ENCODE assay signal across 8 cellular contexts in the genomic region with DNA sequence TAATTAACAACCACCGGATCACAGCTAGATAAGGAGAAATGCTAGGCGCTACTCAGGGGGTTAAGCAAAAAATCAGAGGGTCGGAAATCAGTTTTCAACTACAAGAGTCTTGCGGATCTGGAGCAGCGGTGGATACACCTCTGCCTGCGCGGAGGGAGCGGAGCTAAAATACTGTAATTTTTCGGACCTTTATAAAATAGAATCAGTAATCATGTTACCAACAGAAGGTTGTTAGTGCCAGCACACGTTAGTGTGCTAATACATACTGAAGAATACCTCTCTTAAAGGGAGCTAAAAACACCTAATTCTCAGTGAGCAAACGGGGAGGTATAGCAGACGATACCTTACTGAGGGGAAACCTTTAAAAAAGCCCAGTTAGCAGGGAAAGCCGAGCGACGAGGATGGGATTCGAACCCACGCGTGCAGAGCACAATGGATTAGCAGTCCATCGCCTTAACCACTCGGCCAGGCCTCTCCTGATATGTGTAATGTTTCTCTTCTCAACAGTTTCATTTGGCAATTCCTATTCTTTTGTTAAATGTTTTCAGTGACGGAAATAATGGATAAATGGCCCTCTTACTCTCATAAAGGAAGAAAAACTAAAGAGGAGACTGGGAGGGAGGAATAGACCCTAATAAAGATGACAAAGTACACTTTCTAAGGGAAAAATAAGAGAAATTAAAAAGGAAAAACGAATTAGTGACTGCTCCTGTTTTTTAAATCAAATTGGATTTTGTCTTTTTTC. TPM values are rescaled to one million over a fixed set of nuclear protein-coding genes. Genes with fewer than 3 reads are reported as not detected.
DNase-seq lines count a peak whose midpoint lies in the region; ATAC-seq and TF ChIP-seq lines count a peak whose summit lies in the region.

No MANE protein-coding gene starts in this region.

- H3K79me1 ChIP-seq in IMR-90 (ENCODE audit: low read depth in 1 of 2, low read length in 2 of 2): no peaks in the 10 kb centered on the region

- peak overlapping the region; percentile 20; the same call in 1 of the 2 replicates for H3K23ac ChIP-seq in IMR-90 (ENCODE audit: low read depth, low read length)

- no peak overlapping the region; the same call in 1 of the 2 replicates for H3K56ac ChIP-seq in IMR-90 (ENCODE audit: extremely low read depth, insufficient read depth, low read length)

- CTCF ChIA-PET in IMR-90 (lab: Yijun Ruan, JAX): no interaction called here

- DNase-seq in IMR-90 (peak; percentile 87), choroid plexus epithelial cell (ENCODE audit: low read depth) (peak; percentile 88), left lobe of liver (ENCODE audit: low spot score) (peak; percentile 62)
- peak in 3 of 4 experiments; percentile 9 to 53 (median 42) for DNase-seq in activated CD4-positive, CD25-positive, alpha-beta regulatory T cell (lab: John Stamatoyannopoulos, UW)
- DNase-seq in stimulated activated CD4-positive, alpha-beta T cell treated with anti-CD3 and anti-CD28 coated beads, Interleukin-4, amount 100 ng/mL, for 24 hours: peak; percentile 80

- POLR2A ChIA-PET in IMR-90 (lab: Charles Lee; ENCODE audit: unreplicated experiment): no interaction called here

- H3K36me3 ChIP-seq in IMR-90 (ENCODE audit: control insufficient read depth, insufficient read depth, low read length): no peaks in the 10 kb centered on the region

- in situ Hi-C loops in IMR-90 (cut with MboI; ENCODE audit: low sequenced_read_pairs): loop anchor here (25.0 kb wide), 1 partner anchor 1507 kb away; a partner anchor contains a TSS

- WGBS in IMR-90 (ENCODE audit: extremely low coverage in 2 of 2, insufficient read length in 1 of 2), 2 experiments: no CpG with 5 or more reads among the region's 22 CpGs

- dilution Hi-C loops in IMR-90 (cut with HindIII; ENCODE audit: low sequenced_read_pairs, unreplicated experiment): no loop called here

- H3K4me3 ChIP-seq in IMR-90 (ENCODE audit: insufficient read depth, low read depth, low read length) (peak overlapping the region; percentile 44), choroid plexus epithelial cell (ENCODE audit: low read depth, low read length) (peak overlapping the region; percentile 62)

- H4K8ac ChIP-seq in IMR-90 (ENCODE audit: low read depth in 2 of 2, low read length in 2 of 2): peak overlapping the region in 1 of 2 experiments; percentile 65; a peak in 1 of 4 replicates

- H4K5ac ChIP-seq in IMR-90 (ENCODE audit: low read depth, low read length): no peak overlapping the region

- no peak for TF ChIP-seq RAD21 in IMR-90 (IDR thresholded peaks at IDR 0.05; ENCODE audit: low read length)

- TF ChIP-seq POLR2A in IMR-90 (IDR thresholded peaks at IDR 0.05; ENCODE audit: low read depth, low read length): no peak

- ATAC-seq in GM18520 (IDR thresholded peaks at IDR 0.05; ENCODE audit: unreplicated experiment): peak; percentile 19
- ATAC-seq in IMR-90 (ENCODE audit: low read depth): peak; percentile 85
- peak; percentile 76 for ATAC-seq in left lobe of liver
- no peak for ATAC-seq in GM19324 (IDR thresholded peaks at IDR 0.05; ENCODE audit: low FRiP score, unreplicated experiment)
- ATAC-seq in HG03439 (IDR thresholded peaks at IDR 0.05; ENCODE audit: unreplicated experiment): no peak

- peak overlapping the region; percentile 79 for H2AFZ ChIP-seq in IMR-90 (replicated peaks; ENCODE audit: low read length, poor library complexity)

- no peaks in the 10 kb centered on the region; the same call in 1 of the 2 replicates for H3K9me1 ChIP-seq in IMR-90 (ENCODE audit: insufficient read depth, low read length)

- H3K4me2 ChIP-seq in IMR-90 (ENCODE audit: low read depth, low read length): peak overlapping the region; percentile 63

- H3K9ac ChIP-seq in IMR-90 (ENCODE audit: low read depth, low read length): peak overlapping the region; percentile 37; the same call in 1 of the 2 replicates

- no peak overlapping the region for H3K18ac ChIP-seq in IMR-90 (ENCODE audit: low read depth, low read length)

- H4K20me1 ChIP-seq in IMR-90 (ENCODE audit: insufficient read depth, low read length): no peaks in the 10 kb centered on the region; the same call in 1 of the 2 replicates

- 0 out of 2 replicates have a peak overlapping the region, but pooled peaks have one; percentile 55 for H3K14ac ChIP-seq in IMR-90 (replicated peaks; ENCODE audit: low read depth, low read length)

- H2BK15ac ChIP-seq in IMR-90 (ENCODE audit: low read depth, low read length): no peak overlapping the region

- H2BK120ac ChIP-seq in IMR-90 (ENCODE audit: low read depth, low read length): peak overlapping the region; percentile 24; the same call in 1 of the 2 replicates

- H2AK5ac ChIP-seq in IMR-90 (ENCODE audit: low read depth, low read length): no peak overlapping the region

- peak overlapping the region; percentile 8 for H3K4ac ChIP-seq in IMR-90 (ENCODE audit: low read depth, low read length)

- H2BK5ac ChIP-seq in IMR-90 (ENCODE audit: low read depth, low read length, poor library complexity, severe bottlenecking): peak overlapping the region; percentile 21

- H3K4me1 ChIP-seq in IMR-90 (ENCODE audit: control insufficient read depth, insufficient read depth, low read length): peaks cover 3% of the 10 kb centered on the region; the same call in 1 of the 2 replicates

- no peak for TF ChIP-seq CTCF in IMR-90 (conservative IDR thresholded peaks at IDR 0.05; ENCODE audit: low read depth, low read length)
- no peak for TF ChIP-seq CTCF in choroid plexus epithelial cell (conservative IDR thresholded peaks at IDR 0.05; ENCODE audit: low read depth, low read length)

- peak overlapping the region; percentile 4; the same call in 1 of the 2 replicates for H3K27ac ChIP-seq in IMR-90 (ENCODE audit: insufficient read depth, low read length)

- no peak overlapping the region for H4K91ac ChIP-seq in IMR-90 (ENCODE audit: insufficient read depth, low read depth, low read length)

- peak overlapping the region; percentile 21 for H2AK9ac ChIP-seq in IMR-90 (replicated peaks; ENCODE audit: low read depth, low read length, poor library complexity)

- no peak overlapping the region for H2BK20ac ChIP-seq in IMR-90 (ENCODE audit: low read depth, low read length)

- no peaks in the 10 kb centered on the region for H3K27me3 ChIP-seq in IMR-90 (ENCODE audit: control insufficient read depth, insufficient read depth, low read length)

- no TSS peak for BruUV-seq in IMR-90 (replicated peaks; lab: Mats Ljungman, UMichigan)

- H3K9me3 ChIP-seq in IMR-90 (ENCODE audit: control insufficient read depth, insufficient read depth, low read length): no peaks in the 10 kb centered on the region

- intact Hi-C loops in IMR-90 (cut with micrococcal nuclease): no loop called here

TF ChIP-seq in IMR-90, 13 proteins besides CTCF, POLR2A, EP300 and RAD21:
- TF ChIP-seq, protein P1, sequence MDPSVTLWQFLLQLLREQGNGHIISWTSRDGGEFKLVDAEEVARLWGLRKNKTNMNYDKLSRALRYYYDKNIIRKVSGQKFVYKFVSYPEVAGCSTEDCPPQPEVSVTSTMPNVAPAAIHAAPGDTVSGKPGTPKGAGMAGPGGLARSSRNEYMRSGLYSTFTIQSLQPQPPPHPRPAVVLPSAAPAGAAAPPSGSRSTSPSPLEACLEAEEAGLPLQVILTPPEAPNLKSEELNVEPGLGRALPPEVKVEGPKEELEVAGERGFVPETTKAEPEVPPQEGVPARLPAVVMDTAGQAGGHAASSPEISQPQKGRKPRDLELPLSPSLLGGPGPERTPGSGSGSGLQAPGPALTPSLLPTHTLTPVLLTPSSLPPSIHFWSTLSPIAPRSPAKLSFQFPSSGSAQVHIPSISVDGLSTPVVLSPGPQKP (IDR thresholded peaks at IDR 0.05; ENCODE audit: borderline replicate concordance, low read depth, low read length): no peak
- TF ChIP-seq MAFK (IDR thresholded peaks at IDR 0.05; ENCODE audit: low read depth, low read length): no peak
- no peak for TF ChIP-seq BHLHE40 (IDR thresholded peaks at IDR 0.05; ENCODE audit: low read depth, low read length)
- no peak for TF ChIP-seq MXI1 (IDR thresholded peaks at IDR 0.05; ENCODE audit: borderline replicate concordance, low read depth, low read length)
- TF ChIP-seq, protein P2, sequence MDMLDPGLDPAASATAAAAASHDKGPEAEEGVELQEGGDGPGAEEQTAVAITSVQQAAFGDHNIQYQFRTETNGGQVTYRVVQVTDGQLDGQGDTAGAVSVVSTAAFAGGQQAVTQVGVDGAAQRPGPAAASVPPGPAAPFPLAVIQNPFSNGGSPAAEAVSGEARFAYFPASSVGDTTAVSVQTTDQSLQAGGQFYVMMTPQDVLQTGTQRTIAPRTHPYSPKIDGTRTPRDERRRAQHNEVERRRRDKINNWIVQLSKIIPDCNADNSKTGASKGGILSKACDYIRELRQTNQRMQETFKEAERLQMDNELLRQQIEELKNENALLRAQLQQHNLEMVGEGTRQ (IDR thresholded peaks at IDR 0.05; ENCODE audit: low read depth, low read length): peak; percentile 65; the same call in 1 of the 2 replicates
- TF ChIP-seq SMC3 (IDR thresholded peaks at IDR 0.05; ENCODE audit: low read depth, low read length): no peak
- no peak for TF ChIP-seq RFX5 (IDR thresholded peaks at IDR 0.05; ENCODE audit: low read depth, low read length)
- no peak for TF ChIP-seq RCOR1 (IDR thresholded peaks at IDR 0.05; ENCODE audit: insufficient replicate concordance, low read length)
- TF ChIP-seq NFE2L2 (IDR thresholded peaks at IDR 0.05; ENCODE audit: low read depth, low read length): no peak
- TF ChIP-seq CEBPB (IDR thresholded peaks at IDR 0.05; ENCODE audit: low read depth, low read length): no peak; the same call in 1 of the 2 replicates
- peak; percentile 80 for TF ChIP-seq FOS (IDR thresholded peaks at IDR 0.05; ENCODE audit: low read depth, low read length)
- no peak for TF ChIP-seq MAZ (IDR thresholded peaks at IDR 0.05; ENCODE audit: borderline replicate concordance, low read depth, low read length)
TF ChIP-seq in IMR-90: peak in this region for 2.

RNA-seq across cellular contexts. Expression of a gene that starts 59.7 kb away (rescaled TPM):
- total RNA-seq in IMR-90 (2012; rRNA removed) (17.2 and 20.4 TPM in 2 replicates), left lobe of liver (19.3 TPM)
- polyA plus RNA-seq in IMR-90 (2012; rRNA removed): 14.8 and 15.7 TPM in 2 replicates
- 7.4 and 12.2 TPM in 2 replicates for polyA plus RNA-seq in IMR-90 (2012; cell fraction: cytosol; rRNA removed)
- polyA plus RNA-seq in IMR-90 (2012; cell fraction: nucleus; rRNA removed; ENCODE audit: low replicate concordance): 9.8 and 25.8 TPM in 2 replicates

Comparison
In these comparisons a context has a peak if more than half of its experiments do, and no peak if none do; other contexts are left out.
1. ATAC-seq: peak in GM18520 (single experiment), IMR-90 (single experiment) and left lobe of liver (single experiment); none in GM19324 (single experiment) and HG03439 (single experiment).
2. Peak in every context shown above with its lines, with median percentiles within 50 percentile points of each other: DNase-seq.